In genomic region chr4:53592686-53593641, GRCh38 we compare ENCODE assay signal across 8 cellular contexts. TPM values are rescaled to one million over a fixed set of nuclear protein-coding genes. Genes with fewer than 3 reads are reported as not detected.
A peak's percentile ranks its signal among the peaks of the same experiment; 100 is the strongest.
DNase-seq lines count a peak whose midpoint lies in the region; ATAC-seq, FAIRE-seq and TF ChIP-seq lines count a peak whose summit lies in the region.
"Had no signal": no experiment of that assay in that cellular context is flagged by ENCODE, and none has a peak within 500 bp of the region (broad histone marks: within the 10 kb centered on the region; RNA-seq: fewer than 3 reads in every experiment).

No MANE protein-coding gene starts in this region.

- H3K27ac ChIP-seq in coronary artery (no peak overlapping the region), lower lobe of right lung (no peak overlapping the region)

- H3K27ac Mint-ChIP-seq in T-helper 2 cell treated with Interferon-gamma antibody and Interleukin-4, amounts not matched to agents 5 μg/mL and 100 μg/mL, for 36 hours: no peak overlapping the region

- H3K36me3 Mint-ChIP-seq in T-helper 2 cell treated with Interferon-gamma antibody and Interleukin-4, amounts not matched to agents 5 μg/mL and 100 μg/mL, for 36 hours (ENCODE audit: low read depth): no peaks in the 10 kb centered on the region

- peak; percentile 65 to 70 for ATAC-seq in lower lobe of right lung
- no peak for ATAC-seq in GM21717 (IDR thresholded peaks at IDR 0.05; ENCODE audit: unreplicated experiment)

- H3K4me3 ChIP-seq in coronary artery (peak overlapping the region; percentile 21), lower lobe of right lung (peak overlapping the region; percentile 22)

- H3K4me1 Mint-ChIP-seq in T-helper 2 cell treated with Interferon-gamma antibody and Interleukin-4, amounts not matched to agents 5 μg/mL and 100 μg/mL, for 36 hours (ENCODE audit: low read depth): peaks cover 2% of the 10 kb centered on the region

- H3K36me3 ChIP-seq in lower lobe of right lung: no peaks in the 10 kb centered on the region

- peaks cover 28% of the 10 kb centered on the region for H3K27me3 Mint-ChIP-seq in T-helper 2 cell treated with Interferon-gamma antibody and Interleukin-4, amounts not matched to agents 5 μg/mL and 100 μg/mL, for 36 hours (ENCODE audit: low read depth)

- peak; percentile 79 for FAIRE-seq in urothelium cell line (lab: Jason Lieb, UNC)

- intact Hi-C loops in lower lobe of right lung (cut with DNase I): no loop called here

- no peak for TF ChIP-seq CTCF in coronary artery (IDR thresholded peaks at IDR 0.05)
- no peak for TF ChIP-seq CTCF in lower lobe of right lung (IDR thresholded peaks at IDR 0.05)

- DNase-seq in NCI-H2029 (lab: John Stamatoyannopoulos, UW): peak; percentile 88
- DNase-seq in coronary artery (ENCODE audit: low spot score): no peak
- DNase-seq in lower lobe of right lung: peak; percentile 70
- DNase-seq in urothelium cell line (ENCODE audit: low spot score): peak; percentile 88
- no peak for DNase-seq in dedifferentiated amniotic fluid mesenchymal stem cell (ENCODE audit: extremely low spot score)
- no peak for DNase-seq in T-helper 2 cell treated with Interferon-gamma antibody and Interleukin-4, amounts not matched to agents 5 μg/mL and 100 μg/mL, for 36 hours (ENCODE audit: low spot score)
- DNase-seq: caudate nucleus had no signal

- no peaks in the 10 kb centered on the region for H3K27me3 ChIP-seq in lower lobe of right lung (ENCODE audit: low read depth)

- H3K4me1 ChIP-seq in lower lobe of right lung: peaks cover 8% of the 10 kb centered on the region

- no peaks in the 10 kb centered on the region for H3K9me3 Mint-ChIP-seq in T-helper 2 cell treated with Interferon-gamma antibody and Interleukin-4, amounts not matched to agents 5 μg/mL and 100 μg/mL, for 36 hours

- H3K9me3 ChIP-seq in lower lobe of right lung: no peaks in the 10 kb centered on the region

- no peak overlapping the region for H3K4me3 Mint-ChIP-seq in T-helper 2 cell treated with Interferon-gamma antibody and Interleukin-4, amounts not matched to agents 5 μg/mL and 100 μg/mL, for 36 hours

RNA-seq across cellular contexts. Expression of gene LNX1, which starts 1.7 kb away (rescaled TPM):
- 5.4 TPM for total RNA-seq in lower lobe of right lung

Comparison
In these comparisons a context has a peak if more than half of its experiments do, and no peak if none do; other contexts are left out.
1. DNase-seq: peak in NCI-H2029 (single experiment), lower lobe of right lung (single experiment) and urothelium cell line (single experiment); none in coronary artery (single experiment), dedifferentiated amniotic fluid mesenchymal stem cell (single experiment) and T-helper 2 cell treated with Interferon-gamma antibody and Interleukin-4, amounts not matched to agents 5 μg/mL and 100 μg/mL, for 36 hours (single experiment).